In genomic region chr6:168182908-168183612, GRCh38 we compare ENCODE assay signal across 19 cellular contexts.
"Had no signal": no experiment of that assay in that cellular context is flagged by ENCODE, and none has a peak within 500 bp of the region (broad histone marks: within the 10 kb centered on the region; RNA-seq: fewer than 3 reads in every experiment).

No MANE protein-coding gene starts in this region.

- DNase-seq: activated CD4-positive, alpha-beta memory T cell treated with anti-CD3 and anti-CD28 coated beads, Interleukin-2, amount 10 ng/mL, durations not matched to agents 7 days and 5 days; activated CD4-positive, alpha-beta T cell treated with anti-CD3 and anti-CD28 coated beads, Interleukin-2, amount 10 ng/mL, durations not matched to agents 24 days and 14 days; activated naive CD4-positive, alpha-beta T cell treated with Interleukin-2 at 50 U/mL for 16 hours; activated naive CD8-positive, alpha-beta T cell treated with anti-CD3 and anti-CD28 coated beads for 36 hours; activated T-cell treated with anti-CD3 and anti-CD28 coated beads, Interleukin-2, amount 50 U/mL, for 24 hours; effector CD4-positive, alpha-beta T cell; erythroblast; foreskin fibroblast; left lung; natural killer cell; ovary; psoas muscle; stimulated activated CD4-positive, alpha-beta T cell treated with anti-CD3 and anti-CD28 coated beads, Interleukin-12 subunit alpha, Interleukin-12 subunit beta, amount 100 ng/mL, for 4 hours; substantia nigra had no signal

- H3K36me3 ChIP-seq: left lung, ovary, tibial artery had no signal

- H3K4me1 ChIP-seq: left lung, psoas muscle, tibial artery had no signal

- H3K36me3 Mint-ChIP-seq: activated naive CD8-positive, alpha-beta T cell treated with anti-CD3 and anti-CD28 coated beads for 36 hours; natural killer cell had no signal

- H3K4me3 ChIP-seq: coronary artery, left lung, ovary, psoas muscle, tibial artery had no signal

- H3K27me3 ChIP-seq: left lung, ovary, tibial artery had no signal

- H3K27ac Mint-ChIP-seq: activated CD4-positive, alpha-beta memory T cell treated with anti-CD3 and anti-CD28 coated beads, Interleukin-2, amount 10 ng/mL, durations not matched to agents 7 days and 5 days; activated CD4-positive, alpha-beta T cell treated with anti-CD3 and anti-CD28 coated beads, Interleukin-2, amount 10 ng/mL, durations not matched to agents 24 days and 14 days; activated naive CD8-positive, alpha-beta T cell treated with anti-CD3 and anti-CD28 coated beads for 36 hours; activated T-cell treated with anti-CD3 and anti-CD28 coated beads, Interleukin-2, amount 50 U/mL, for 24 hours; activated T-helper 17 cell treated with anti-CD3 and anti-CD28 coated beads, Interleukin-2, amount 50 U/mL, for 72 hours; natural killer cell; stimulated activated naive CD8-positive, alpha-beta T cell treated with anti-CD3 and anti-CD28 coated beads, Interleukin-15, Interleukin-2, amounts not matched to agents 100 ng/mL and 50 ng/mL, for 24 hours had no signal

- H3K27ac ChIP-seq: coronary artery, left lung, ovary, psoas muscle, tibial artery had no signal

- H3K9me3 Mint-ChIP-seq: activated CD4-positive, alpha-beta memory T cell treated with anti-CD3 and anti-CD28 coated beads, Interleukin-2, amount 10 ng/mL, durations not matched to agents 7 days and 5 days; activated CD4-positive, alpha-beta T cell treated with anti-CD3 and anti-CD28 coated beads, Interleukin-2, amount 10 ng/mL, durations not matched to agents 24 days and 14 days; activated naive CD8-positive, alpha-beta T cell treated with anti-CD3 and anti-CD28 coated beads for 36 hours; activated T-cell treated with anti-CD3 and anti-CD28 coated beads, Interleukin-2, amount 50 U/mL, for 24 hours; activated T-helper 17 cell treated with anti-CD3 and anti-CD28 coated beads, Interleukin-2, amount 50 U/mL, for 72 hours; natural killer cell; stimulated activated naive CD8-positive, alpha-beta T cell treated with anti-CD3 and anti-CD28 coated beads, Interleukin-15, Interleukin-2, amounts not matched to agents 100 ng/mL and 50 ng/mL, for 24 hours had no signal

- H3K27me3 Mint-ChIP-seq: activated CD4-positive, alpha-beta T cell treated with anti-CD3 and anti-CD28 coated beads, Interleukin-2, amount 10 ng/mL, durations not matched to agents 24 days and 14 days; activated T-cell treated with anti-CD3 and anti-CD28 coated beads, Interleukin-2, amount 50 U/mL, for 24 hours; stimulated activated naive CD8-positive, alpha-beta T cell treated with anti-CD3 and anti-CD28 coated beads, Interleukin-15, Interleukin-2, amounts not matched to agents 100 ng/mL and 50 ng/mL, for 24 hours had no signal

- ATAC-seq: activated T-helper 17 cell treated with anti-CD3 and anti-CD28 coated beads, Interleukin-2, amount 50 U/mL, for 72 hours; left lung; natural killer cell; psoas muscle; right cardiac atrium had no signal

- H3K9me3 ChIP-seq: left lung, ovary, psoas muscle, tibial artery had no signal

- H3K4me1 Mint-ChIP-seq: activated CD4-positive, alpha-beta memory T cell treated with anti-CD3 and anti-CD28 coated beads, Interleukin-2, amount 10 ng/mL, durations not matched to agents 7 days and 5 days; activated CD4-positive, alpha-beta T cell treated with anti-CD3 and anti-CD28 coated beads, Interleukin-2, amount 10 ng/mL, durations not matched to agents 24 days and 14 days; activated naive CD8-positive, alpha-beta T cell treated with anti-CD3 and anti-CD28 coated beads for 36 hours; activated T-helper 17 cell treated with anti-CD3 and anti-CD28 coated beads, Interleukin-2, amount 50 U/mL, for 72 hours; natural killer cell had no signal

- H3K4me3 Mint-ChIP-seq: activated CD4-positive, alpha-beta memory T cell treated with anti-CD3 and anti-CD28 coated beads, Interleukin-2, amount 10 ng/mL, durations not matched to agents 7 days and 5 days; activated CD4-positive, alpha-beta T cell treated with anti-CD3 and anti-CD28 coated beads, Interleukin-2, amount 10 ng/mL, durations not matched to agents 24 days and 14 days; activated naive CD8-positive, alpha-beta T cell treated with anti-CD3 and anti-CD28 coated beads for 36 hours; activated T-cell treated with anti-CD3 and anti-CD28 coated beads, Interleukin-2, amount 50 U/mL, for 24 hours; activated T-helper 17 cell treated with anti-CD3 and anti-CD28 coated beads, Interleukin-2, amount 50 U/mL, for 72 hours; natural killer cell; stimulated activated naive CD8-positive, alpha-beta T cell treated with anti-CD3 and anti-CD28 coated beads, Interleukin-15, Interleukin-2, amounts not matched to agents 100 ng/mL and 50 ng/mL, for 24 hours had no signal
